In genomic region chr9:97811534-97812246, GRCh38 we compare ENCODE assay signal across 14 cellular contexts. TPM values are rescaled to one million over a fixed set of nuclear protein-coding genes. Genes with fewer than 3 reads are reported as not detected.
A peak's percentile ranks its signal among the peaks of the same experiment; 100 is the strongest.
DNase-seq lines count a peak whose midpoint lies in the region; ATAC-seq and TF ChIP-seq lines count a peak whose summit lies in the region.
"Had no signal": no experiment of that assay in that cellular context is flagged by ENCODE, and none has a peak within 500 bp of the region (broad histone marks: within the 10 kb centered on the region; RNA-seq: fewer than 3 reads in every experiment).

No MANE protein-coding gene starts in this region.

- no peak overlapping the region for H2AFZ ChIP-seq in HCT116 (ENCODE audit: low read depth, low read length, poor library complexity, severe bottlenecking)

- DNase-seq in AG04449 (ENCODE audit: low read depth, low spot score): peak; percentile 16
- DNase-seq in HCT116 (ENCODE audit: low read depth, low spot score): no peak
- peak; percentile 26 for DNase-seq in SK-MEL-5 (ENCODE audit: low read depth, low spot score)
- DNase-seq in fibroblast of pulmonary artery (ENCODE audit: low read depth): peak; percentile 43
- DNase-seq in Ammon's horn (ENCODE audit: low spot score): no peak
- DNase-seq in iPS-NIHi7 (ENCODE audit: extremely low spot score): no peak
- no peak for DNase-seq in NCI-H510A (lab: John Stamatoyannopoulos, UW)
- no peak for DNase-seq in putamen (ENCODE audit: low spot score)
- DNase-seq: amygdala, BE2C, GF-D8, KG1 had no signal

- CTCF ChIA-PET in AG04449 (lab: Yijun Ruan, JAX) (no interaction called here), HCT116 (lab: Charles Lee) (interaction anchor here (0.6 kb wide), 1 partner anchor 9 kb away, joined by 3 read pairs; no protein-coding TSS in a partner anchor)

- H3K4me3 ChIP-seq in AG04449 (ENCODE audit: low read depth, low read length): no peak overlapping the region
- no peak overlapping the region for H3K4me3 ChIP-seq in HCT116 (replicated peaks in 1 of 2; ENCODE audit: low read depth in 1 of 2, low read length in 2 of 2)
- H3K4me3 ChIP-seq in fibroblast of pulmonary artery (replicated peaks; ENCODE audit: low read depth, low read length): no peak overlapping the region
- H3K4me3 ChIP-seq: vagina had no signal

- no peak for TF ChIP-seq CTCF in AG04449 (IDR thresholded peaks at IDR 0.05; ENCODE audit: insufficient read depth, low read length, missing control alignments)
- TF ChIP-seq CTCF in HCT116 (IDR thresholded peaks at IDR 0.05 in 2 of 3, conservative IDR thresholded peaks at IDR 0.05 in 1 of 3; ENCODE audit: borderline replicate concordance in 1 of 3, insufficient read depth in 1 of 3, low read depth in 2 of 3, low read length in 2 of 3): no peak
- TF ChIP-seq CTCF in fibroblast of pulmonary artery (IDR thresholded peaks at IDR 0.05; ENCODE audit: low read length, missing control alignments): no peak

- in situ Hi-C loops in SK-MEL-5 (cut with HindIII; ENCODE audit: low pct_unique_long_range_greater_than_20kb, low sequenced_read_pairs): no loop called here

- POLR2A ChIA-PET in AG04449 (lab: Yijun Ruan, JAX): interaction anchor here (0.9 kb wide), 1 partner anchor 10 kb away, joined by 4 read pairs; no protein-coding TSS in a partner anchor
- POLR2A ChIA-PET in HCT116 (lab: Charles Lee): no interaction called here

- intact Hi-C loops in HCT116 (cut with micrococcal nuclease): no loop called here

- H3K9me3 ChIP-seq in HCT116 (ENCODE audit: control insufficient read depth in 1 of 2, insufficient read depth in 1 of 2, low read depth in 1 of 2, low read length in 2 of 2): no peaks in the 10 kb centered on the region
- H3K9me3 ChIP-seq: BE2C, vagina had no signal

- no peaks in the 10 kb centered on the region for H4K20me1 ChIP-seq in HCT116 (ENCODE audit: insufficient read depth)

- H3K9ac ChIP-seq in HCT116 (ENCODE audit: low read length): no peak overlapping the region

- H3K9me2 ChIP-seq in HCT116 (ENCODE audit: insufficient read depth): no peaks in the 10 kb centered on the region

- BruUV-seq in HCT116 (replicated peaks; lab: Mats Ljungman, UMichigan): no TSS peak

- no peak overlapping the region for H3K4me2 ChIP-seq in HCT116 (ENCODE audit: low read length)

- RAD21 ChIA-PET in HCT116 (lab: Charles Lee; ENCODE audit: low non-redundant PET in 1 of 2, low total read pairs in 2 of 2, uncharacterized antibody in 2 of 2, unreplicated experiment in 2 of 2): no interaction called here

- no peaks in the 10 kb centered on the region for H3K36me3 ChIP-seq in HCT116 (ENCODE audit: control insufficient read depth in 1 of 2, insufficient read depth in 2 of 2, low read length in 2 of 2)
- H3K36me3 ChIP-seq: BE2C, vagina had no signal

- 0 out of 2 replicates have a peak, but pooled peaks have one; percentile 17 for ATAC-seq in HCT116
- ATAC-seq: natural killer cell treated with Interleukin-12 subunit alpha and Interleukin-12 subunit beta and Interleukin-15 and Interleukin-18, amount 100 ng/mL, for 72 hours had no signal

- H3K4me1 ChIP-seq in HCT116 (ENCODE audit: control insufficient read depth in 1 of 2, insufficient read depth in 2 of 2, low read length in 2 of 2): peaks cover 0 to 6% of the 10 kb centered on the region in 2 experiments; a peak in 2 of 4 replicates
- H3K4me1 ChIP-seq: BE2C, vagina had no signal

- no peak overlapping the region for H3K27ac ChIP-seq in HCT116 (ENCODE audit: low read depth, low read length)
- H3K27ac ChIP-seq: vagina had no signal

- no peaks in the 10 kb centered on the region for H3K27me3 ChIP-seq in HCT116 (ENCODE audit: insufficient read depth, low read length)
- H3K27me3 ChIP-seq: vagina had no signal

- no peak for TF ChIP-seq RAD21 in HCT116 (IDR thresholded peaks at IDR 0.05; ENCODE audit: low read depth)

- no peak for TF ChIP-seq POLR2A in HCT116 (IDR thresholded peaks at IDR 0.05; ENCODE audit: borderline replicate concordance, extremely low read depth, insufficient read depth, insufficient read length)

- no peaks in the 10 kb centered on the region for H3K79me2 ChIP-seq in HCT116 (ENCODE audit: insufficient read depth, low read length)

TF ChIP-seq in HCT116, 20 proteins besides CTCF, POLR2A, EP300 and RAD21:
- TF ChIP-seq ELF1 (IDR thresholded peaks at IDR 0.05; ENCODE audit: borderline replicate concordance, low read depth) (no peak), YY1 (IDR thresholded peaks at IDR 0.05; ENCODE audit: extremely low read depth, insufficient replicate concordance, low read depth, low read length) (no peak), CBX3 (IDR thresholded peaks at IDR 0.05; ENCODE audit: low read depth) (no peak), EGR1 (IDR thresholded peaks at IDR 0.05; ENCODE audit: low read depth) (no peak), SP1 (IDR thresholded peaks at IDR 0.05; ENCODE audit: low read depth) (no peak), FOSL1 (IDR thresholded peaks at IDR 0.05; ENCODE audit: low read depth) (no peak), TCF7L2 (IDR thresholded peaks at IDR 0.05; ENCODE audit: borderline replicate concordance, extremely low read depth, insufficient read depth, insufficient read length) (no peak)
TF ChIP-seq in HCT116: peak in this region for 0.

RNA-seq across cellular contexts. Expression of gene FOXE1, which starts 41.3 kb away (rescaled TPM):
- not detected for total RNA-seq in HCT116 (2021; ENCODE audit: unreplicated experiment)
- polyA plus RNA-seq in HCT116 (2012): not detected in 2 replicates
- 0.11 and 0.79 TPM in 2 replicates for total RNA-seq in SK-MEL-5 (2014; rRNA removed; shearing (Covaris generic))
- 0.55 and 1.5 TPM in 2 replicates for polyA plus RNA-seq in SK-MEL-5 (2015; cell fraction: cytosol; rRNA removed)
- 0.16 and 1.5 TPM in 2 replicates for polyA plus RNA-seq in SK-MEL-5 (2015; cell fraction: nucleus; rRNA removed)
- total RNA-seq: natural killer cell treated with Interleukin-12 subunit alpha and Interleukin-12 subunit beta and Interleukin-15 and Interleukin-18, amount 100 ng/mL, for 72 hours had no signal

Comparison
In these comparisons a context has a peak if more than half of its experiments do, and no peak if none do; other contexts are left out.
1. DNase-seq: peak in AG04449 (single experiment), SK-MEL-5 (single experiment) and fibroblast of pulmonary artery (single experiment); none in HCT116 (single experiment), Ammon's horn (single experiment), iPS-NIHi7 (single experiment), NCI-H510A (single experiment) and putamen (single experiment).